In genomic region chr9:108053555-108054061, GRCh38 we compare ENCODE assay signal across 10 cellular contexts.
DNase-seq lines count a peak whose midpoint lies in the region; ATAC-seq, FAIRE-seq and TF ChIP-seq lines count a peak whose summit lies in the region.
"Had no signal": no experiment of that assay in that cellular context is flagged by ENCODE, and none has a peak within 500 bp of the region (broad histone marks: within the 10 kb centered on the region; RNA-seq: fewer than 3 reads in every experiment).

No MANE protein-coding gene starts in this region.

- no peak for TF ChIP-seq RAD21 in Ishikawa (IDR thresholded peaks at IDR 0.05; ENCODE audit: low read depth)
- TF ChIP-seq RAD21 in K562 (CRISPR knock-in tag; conservative IDR thresholded peaks at IDR 0.05 in 1 of 2, IDR thresholded peaks at IDR 0.05 in 1 of 2) = no peak

- TF ChIP-seq CTCF in K562 (IDR thresholded peaks at IDR 0.05 in 2 of 3, conservative IDR thresholded peaks at IDR 0.05 in 1 of 3; ENCODE audit: insufficient read depth in 2 of 3, low read depth in 1 of 3, low read length in 3 of 3) = no peak
- TF ChIP-seq CTCF in suprapubic skin (IDR thresholded peaks at IDR 0.05) = no peak

- H3K9me3 ChIP-seq in K562 (replicated peaks; ENCODE audit: control insufficient read depth, insufficient read depth, low read depth, low read length) (no peaks in the 10 kb centered on the region), suprapubic skin (no peaks in the 10 kb centered on the region)

- H3K4me3 ChIP-seq in K562 (no peak overlapping the region), suprapubic skin (no peak overlapping the region)

- 15% methylated on average over 12 of the region's 12 CpGs for WGBS in K562 (ENCODE audit: insufficient coverage, low coverage, missing lambda C conversion rate)
- 9% methylated on average over 12 of the region's 12 CpGs for WGBS in suprapubic skin

- DNase-seq in K562 (ENCODE audit: extremely low read depth in 1 of 4, low spot score in 3 of 4) (peak in 1 of 4 experiments; percentile 20), kidney glomerular epithelial cell (lab: John Stamatoyannopoulos, UW) (peak; percentile 68), suprapubic skin (ENCODE audit: low spot score in 2 of 2) (peak; percentile 87 to 90), NCI-H1417 treated with DMSO at 0.1 percent for 48 hours (lab: John Stamatoyannopoulos, UW) (no peak)
- DNase-seq in activated CD4-positive, CD25-positive, alpha-beta regulatory T cell (lab: John Stamatoyannopoulos, UW) = no peak
- DNase-seq: T-helper 17 cell had no signal

- in situ Hi-C loops in K562 (cut with MboI) = no loop called here

- ATAC-seq in K562 (no peak), GM21825 (IDR thresholded peaks at IDR 0.05; ENCODE audit: unreplicated experiment) (no peak), GM19452 (IDR thresholded peaks at IDR 0.05; ENCODE audit: unreplicated experiment) (no peak)
- ATAC-seq: T-helper 17 cell had no signal

- H3K36me3 ChIP-seq in K562 (ENCODE audit: control insufficient read depth, insufficient read depth, low read length) = no peaks in the 10 kb centered on the region
- H3K36me3 ChIP-seq in suprapubic skin = no peaks in the 10 kb centered on the region

- no peaks in the 10 kb centered on the region for H3K9me1 ChIP-seq in K562 (ENCODE audit: control insufficient read depth, insufficient read depth, low read length)

- H3K9ac ChIP-seq in K562 (ENCODE audit: insufficient read depth in 1 of 2, low read depth in 2 of 2, low read length in 2 of 2) = no peak overlapping the region; a peak in 1 of 4 replicates

- intact Hi-C loops in K562 (cut with micrococcal nuclease) = loop anchor here (5.0 kb wide), 1 partner anchor 51 kb away; no protein-coding TSS in a partner anchor

- BruUV-seq in K562 (replicated peaks; lab: Mats Ljungman, UMichigan) = no TSS peak

- H3K4me2 ChIP-seq in K562 (ENCODE audit: insufficient read depth, low read length) = no peak overlapping the region

- H3K4me1 ChIP-seq in K562 (replicated peaks in 1 of 2; ENCODE audit: control insufficient read depth in 2 of 2, insufficient read depth in 2 of 2, low read length in 2 of 2) (peaks cover 0 to 26% of the 10 kb centered on the region in 2 experiments; a peak in 3 of 5 replicates), suprapubic skin (peaks cover 67% of the 10 kb centered on the region)

- CTCF ChIA-PET in K562 (lab: Yijun Ruan, JAX; ENCODE audit: low intra/inter-chr PET ratio) = no interaction called here

- H2AFZ ChIP-seq in K562 (ENCODE audit: low read depth, low read length) = no peak overlapping the region

- no peak for TF ChIP-seq EP300 in Ishikawa (IDR thresholded peaks at IDR 0.05; ENCODE audit: borderline replicate concordance)
- TF ChIP-seq EP300 in K562 (IDR thresholded peaks at IDR 0.05; ENCODE audit: low read length) = no peak
- TF ChIP-seq EP300 in suprapubic skin (IDR thresholded peaks at IDR 0.05) = no peak

- H4K20me1 ChIP-seq in K562 (replicated peaks; ENCODE audit: control insufficient read depth, insufficient read depth, low read length) = no peaks in the 10 kb centered on the region

- H3K27ac ChIP-seq in K562 (ENCODE audit: extremely low read depth, low read depth, low read length) = no peak overlapping the region
- peak overlapping the region; percentile 72 for H3K27ac ChIP-seq in suprapubic skin

- TF ChIP-seq POLR2A in K562 (conservative IDR thresholded peaks at IDR 0.05) = no peak
- TF ChIP-seq POLR2A in suprapubic skin (IDR thresholded peaks at IDR 0.05) = no peak

- FAIRE-seq in K562 (lab: Jason Lieb, UNC) = no peak
- FAIRE-seq: GM12892 had no signal

- POLR2A ChIA-PET in K562 (lab: Yijun Ruan, JAX) = interaction anchor here (0.6 to 1.4 kb wide), 4 partner anchors 11 to 584 kb away, joined by 3 to 5 read pairs (median 4); no protein-coding TSS in a partner anchor

- no peaks in the 10 kb centered on the region for H3K27me3 ChIP-seq in K562 (ENCODE audit: control insufficient read depth in 2 of 2, insufficient read depth in 2 of 2, low read length in 2 of 2)
- H3K27me3 ChIP-seq in suprapubic skin = no peaks in the 10 kb centered on the region

- H3K79me2 ChIP-seq in K562 (ENCODE audit: control insufficient read depth, insufficient read depth, low read length) = no peaks in the 10 kb centered on the region

TF ChIP-seq in Ishikawa, 13 proteins besides CTCF, POLR2A, EP300 and RAD21:
- TF ChIP-seq ZBTB7A (IDR thresholded peaks at IDR 0.05; ENCODE audit: low read depth) (no peak), NFIC (IDR thresholded peaks at IDR 0.05) (0 out of 2 replicates have a peak, but pooled peaks have one; percentile 16), CEBPB (IDR thresholded peaks at IDR 0.05) (0 out of 2 replicates have a peak, but pooled peaks have one; percentile 25), CREB1 (IDR thresholded peaks at IDR 0.05; ENCODE audit: low read depth) (no peak), TEAD4 (IDR thresholded peaks at IDR 0.05) (no peak), REST (IDR thresholded peaks at IDR 0.05; ENCODE audit: low read depth) (no peak), TAF1 (IDR thresholded peaks at IDR 0.05; ENCODE audit: low read depth) (no peak)
TF ChIP-seq in Ishikawa: peak in this region for 2.

TF ChIP-seq in K562, 482 proteins besides CTCF, POLR2A, EP300 and RAD21 (continues in another document):
- TF ChIP-seq SOX6 (IDR thresholded peaks at IDR 0.05) (peak; percentile 50; the same call in 1 of the 2 replicates), SAFB2 (IDR thresholded peaks at IDR 0.05; ENCODE audit: borderline replicate concordance, low read depth, low read length, severe bottlenecking) (no peak), ZNF324 (CRISPR knock-in tag; IDR thresholded peaks at IDR 0.05) (no peak), POLR3G (IDR thresholded peaks at IDR 0.05; ENCODE audit: extremely low read depth, insufficient read length, insufficient replicate concordance) (no peak), ZNF398 (CRISPR knock-in tag; IDR thresholded peaks at IDR 0.05) (no peak), U2AF2 (optimal IDR thresholded peaks at IDR 0.05; ENCODE audit: low read depth, low read length) (no peak), ZNF146 (CRISPR knock-in tag; IDR thresholded peaks at IDR 0.05; ENCODE audit: unreplicated experiment) (no peak), BHLHE40 (IDR thresholded peaks at IDR 0.05; ENCODE audit: low read length) (peak; percentile 80), NFIC (IDR thresholded peaks at IDR 0.05) (0 out of 2 replicates have a peak, but pooled peaks have one; percentile 9), TAL1 (IDR thresholded peaks at IDR 0.05) (peak; percentile 49), HMGXB4 (CRISPR knock-in tag; IDR thresholded peaks at IDR 0.05) (no peak), TCF3 (CRISPR knock-in tag; IDR thresholded peaks at IDR 0.05) (peak; percentile 27; the same call in 1 of the 2 replicates), CBFA2T2 (conservative IDR thresholded peaks at IDR 0.05) (peak; percentile 24; the same call in 1 of the 2 replicates)

Comparison
In these comparisons a context has a peak if more than half of its experiments do, and no peak if none do; other contexts are left out.
1. DNase-seq: peak in kidney glomerular epithelial cell (single experiment) and suprapubic skin (2 of 2); none in NCI-H1417 treated with DMSO at 0.1 percent for 48 hours (single experiment) and activated CD4-positive, CD25-positive, alpha-beta regulatory T cell (0 of 4).